Comparison of ENCODE assay signal across 20 cellular contexts in genomic region chr13:38543561-38543960, GRCh38.
"Had no signal": no experiment of that assay in that cellular context is flagged by ENCODE, and none has a peak within 500 bp of the region (broad histone marks: within the 10 kb centered on the region; RNA-seq: fewer than 3 reads in every experiment).

No MANE protein-coding gene starts in this region.

- DNase-seq: activated CD4-positive, alpha-beta T cell treated with anti-CD3 and anti-CD28 coated beads, Interleukin-2, amount 50 U/mL, for 4 hours; activated gamma-delta T cell treated with Interleukin-2 at 50 U/mL for 16 hours; adrenal gland; body of pancreas; central memory CD4-positive, alpha-beta T cell; colonic mucosa; endodermal cell; head of caudate nucleus; mesendoderm; naive thymus-derived CD4-positive, alpha-beta T cell; psoas muscle; right lobe of liver; stimulated activated CD4-positive, alpha-beta T cell treated with anti-CD3 and anti-CD28 coated beads, Interleukin-4, amount 100 ng/mL, for 1 hour; stimulated activated naive CD8-positive, alpha-beta T cell treated with anti-CD3 and anti-CD28 coated beads, Interleukin-15, amount 100 ng/mL, for 72 hours; transverse colon had no signal

- H3K27ac ChIP-seq: adrenal gland, body of pancreas, colonic mucosa, neural progenitor cell, psoas muscle, right lobe of liver, suprapubic skin, transverse colon, vagina had no signal

- H3K4me3 ChIP-seq: adrenal gland, body of pancreas, colonic mucosa, neural progenitor cell, psoas muscle, right lobe of liver, smooth muscle cell, suprapubic skin, transverse colon, vagina had no signal

- ATAC-seq: activated naive CD4-positive, alpha-beta T cell treated with anti-CD3 and anti-CD28 coated beads, Interleukin-2, amount 50 U/mL, for 72 hours; body of pancreas; naive thymus-derived CD4-positive, alpha-beta T cell; psoas muscle; right lobe of liver; stimulated activated naive CD8-positive, alpha-beta T cell treated with anti-CD3 and anti-CD28 coated beads, Interleukin-15, amount 100 ng/mL, for 72 hours had no signal
